In the genomic region with DNA sequence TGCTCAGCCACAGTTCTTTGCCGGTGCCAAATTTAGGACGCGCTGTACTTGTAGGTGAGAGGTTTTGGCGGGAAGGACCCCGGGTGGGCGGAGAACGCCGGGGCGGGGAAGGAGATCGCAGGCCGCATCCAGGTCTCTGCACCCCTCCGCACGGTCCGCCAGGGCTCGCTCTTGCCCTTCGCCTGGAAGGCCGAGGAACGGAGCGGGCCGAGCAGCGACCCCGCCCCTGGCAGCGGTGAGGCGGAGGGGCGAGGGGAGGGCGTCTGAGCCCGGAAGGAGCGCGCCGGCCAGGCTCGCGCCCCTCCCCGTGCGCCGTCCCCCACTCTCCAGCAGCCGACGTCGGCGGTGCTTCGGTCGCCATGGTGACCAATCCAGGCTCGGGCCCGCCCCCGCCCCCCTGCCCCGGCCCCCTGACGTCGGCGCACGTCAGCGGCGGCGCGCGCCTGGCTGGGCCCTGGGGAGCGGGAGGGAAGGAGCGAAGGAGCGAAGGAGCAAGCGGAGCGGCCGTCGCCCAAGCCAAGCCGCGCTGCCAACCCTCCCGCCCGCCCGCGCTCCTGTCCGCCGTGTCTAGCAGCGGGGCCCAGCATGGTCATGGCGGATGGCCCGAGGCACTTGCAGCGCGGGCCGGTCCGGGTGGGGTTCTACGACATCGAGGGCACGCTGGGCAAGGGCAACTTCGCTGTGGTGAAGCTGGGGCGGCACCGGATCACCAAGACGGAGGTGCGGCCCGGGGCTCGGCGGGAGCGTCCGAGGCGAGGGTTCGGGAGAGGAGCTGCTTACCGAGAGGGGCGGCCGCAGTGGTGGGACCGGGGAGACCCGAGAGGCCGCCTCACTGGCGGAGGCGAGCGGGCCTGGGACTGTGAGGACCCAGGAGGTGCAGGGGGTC, we compare ENCODE assay signal across 8 cellular contexts. TPM values are rescaled to one million over a fixed set of nuclear protein-coding genes. Genes with fewer than 3 reads are reported as not detected.
A peak's percentile ranks its signal among the peaks of the same experiment; 100 is the strongest.
DNase-seq lines count a peak whose midpoint lies in the region; ATAC-seq and TF ChIP-seq lines count a peak whose summit lies in the region.

A gene (plus strand): TSS at position 471 of the 886 bp plus-strand sequence. CDS start 115 bp downstream, at position 586.

- WGBS in GM23248 (ENCODE audit: low coverage in 1 of 2, low lambda C conversion rate in 2 of 2, missing lambda C conversion rate in 2 of 2), 2 experiments: 0 to 1% methylated on average over 50 to 63 of the region's 100 CpGs

- H3F3A ChIP-seq in GM23248 (ENCODE audit: insufficient read depth): peaks cover 27% of the 10 kb centered on the region

- H3K9me3 ChIP-seq in GM23248 (ENCODE audit: low read depth): no peaks in the 10 kb centered on the region
- no peaks in the 10 kb centered on the region for H3K9me3 ChIP-seq in Karpas-422 (ENCODE audit: low read length)

- peak within 1 kb of the TSS; percentile 84 for H3K4me3 ChIP-seq in GM23248
- peak within 1 kb of the TSS; percentile 64 for H3K4me3 ChIP-seq in Karpas-422 (ENCODE audit: low read length)

- H3K9ac ChIP-seq in GM23248 (peak within 1 kb of the TSS; percentile 94), Karpas-422 (ENCODE audit: low read length) (peak within 1 kb of the TSS; percentile 76)

- H4K20me1 ChIP-seq in GM23248 (ENCODE audit: insufficient read depth) (peaks cover 4% of the 10 kb centered on the region; the same call in 1 of the 2 replicates), Karpas-422 (ENCODE audit: insufficient read depth, low read depth, low read length) (peaks cover 16% of the 10 kb centered on the region)

- H3K27me3 Mint-ChIP-seq in activated T-helper 2 cell treated with anti-CD3 and anti-CD28 coated beads, Interferon-gamma antibody, Interleukin-2, Interleukin-4, amounts not matched to agents 10 μg/mL and 5 μg/mL and 100 μg/mL, durations not matched to agents 14 hours and 24 hours and 36 hours (ENCODE audit: low read depth): peaks cover 6% of the 10 kb centered on the region
- H3K27me3 Mint-ChIP-seq in natural killer cell (ENCODE audit: low read depth in 2 of 2): no peaks in the 10 kb centered on the region

- H3K27ac Mint-ChIP-seq in activated T-helper 2 cell treated with anti-CD3 and anti-CD28 coated beads, Interferon-gamma antibody, Interleukin-2, Interleukin-4, amounts not matched to agents 10 μg/mL and 5 μg/mL and 100 μg/mL, durations not matched to agents 14 hours and 24 hours and 36 hours: peak within 1 kb of the TSS; percentile 88
- H3K27ac Mint-ChIP-seq in natural killer cell: peak within 1 kb of the TSS; percentile 93 to 97

- H3K27me3 ChIP-seq in GM23248 (replicated peaks; ENCODE audit: insufficient read depth): no peaks in the 10 kb centered on the region
- no peaks in the 10 kb centered on the region for H3K27me3 ChIP-seq in Karpas-422 (ENCODE audit: low read length)

- peak within 1 kb of the TSS; percentile 97 for H2AFZ ChIP-seq in GM23248
- H2AFZ ChIP-seq in Karpas-422 (ENCODE audit: low read length): peak within 1 kb of the TSS; percentile 78

- H3K79me2 ChIP-seq in GM23248 (ENCODE audit: insufficient read depth): peaks cover 48% of the 10 kb centered on the region
- peaks cover 48% of the 10 kb centered on the region for H3K79me2 ChIP-seq in Karpas-422 (ENCODE audit: low read length)

- no peaks in the 10 kb centered on the region for H3K9me3 Mint-ChIP-seq in activated T-helper 2 cell treated with anti-CD3 and anti-CD28 coated beads, Interferon-gamma antibody, Interleukin-2, Interleukin-4, amounts not matched to agents 10 μg/mL and 5 μg/mL and 100 μg/mL, durations not matched to agents 14 hours and 24 hours and 36 hours
- H3K9me3 Mint-ChIP-seq in natural killer cell: no peaks in the 10 kb centered on the region

- H3K4me1 Mint-ChIP-seq in activated T-helper 2 cell treated with anti-CD3 and anti-CD28 coated beads, Interferon-gamma antibody, Interleukin-2, Interleukin-4, amounts not matched to agents 10 μg/mL and 5 μg/mL and 100 μg/mL, durations not matched to agents 14 hours and 24 hours and 36 hours (ENCODE audit: low read depth): peaks cover 31% of the 10 kb centered on the region
- H3K4me1 Mint-ChIP-seq in natural killer cell: peaks cover 24 to 30% of the 10 kb centered on the region in 2 donors

- H3K4me1 ChIP-seq in GM23248 (ENCODE audit: insufficient read depth) (peaks cover 44% of the 10 kb centered on the region), Karpas-422 (ENCODE audit: low read length) (peaks cover 54% of the 10 kb centered on the region)

- intact Hi-C loops in activated T-helper 2 cell treated with anti-CD3 and anti-CD28 coated beads, Interferon-gamma antibody, Interleukin-2, Interleukin-4, amounts not matched to agents 10 μg/mL and 5 μg/mL and 100 μg/mL, durations not matched to agents 14 hours and 24 hours and 36 hours (cut with micrococcal nuclease): loop anchor here (1.0 to 10.0 kb wide), 6 partner anchors 93 to 483 kb away; a partner anchor contains a TSS
- intact Hi-C loops in natural killer cell (cut with micrococcal nuclease): loop anchor here (2.0 kb wide), 1 partner anchor 165 kb away; a partner anchor contains a TSS

- H3K27ac ChIP-seq in GM23248 (peak within 1 kb of the TSS; percentile 84), Karpas-422 (ENCODE audit: low read length) (peak within 1 kb of the TSS; percentile 64)

- in situ Hi-C loops in GM23248 (cut with MboI): no loop called here

- peak; percentile 69 for TF ChIP-seq CTCF in natural killer cell (IDR thresholded peaks at IDR 0.05)

- peak; percentile 96 for DNase-seq in EH (ENCODE audit: low read depth)
- peak; percentile 98 for DNase-seq in GM23248
- peak; percentile 100 for DNase-seq in Karpas-422
- DNase-seq in RPMI7951 (ENCODE audit: low read depth): peak; percentile 95
- DNase-seq in activated T-helper 2 cell treated with anti-CD3 and anti-CD28 coated beads, Interferon-gamma antibody, Interleukin-2, Interleukin-4, amounts not matched to agents 10 μg/mL and 5 μg/mL and 100 μg/mL, durations not matched to agents 14 hours and 24 hours and 36 hours (ENCODE audit: low spot score): peak; percentile 86
- DNase-seq in fibroblast of peridontal ligament (ENCODE audit: extremely low read depth): peak; percentile 90
- peak; percentile 87 for DNase-seq in natural killer cell
- peak; percentile 89 for DNase-seq in stimulated activated naive CD4-positive, alpha-beta T cell treated with Interleukin-2 at 50 U/mL for 16 hours (lab: John Stamatoyannopoulos, UW)

- peak; percentile 86 to 95 (median 90) for ATAC-seq in natural killer cell

- no peaks in the 10 kb centered on the region for H3K36me3 Mint-ChIP-seq in activated T-helper 2 cell treated with anti-CD3 and anti-CD28 coated beads, Interferon-gamma antibody, Interleukin-2, Interleukin-4, amounts not matched to agents 10 μg/mL and 5 μg/mL and 100 μg/mL, durations not matched to agents 14 hours and 24 hours and 36 hours (ENCODE audit: low read depth)
- no peaks in the 10 kb centered on the region for H3K36me3 Mint-ChIP-seq in natural killer cell

- peak within 1 kb of the TSS; percentile 96 for H3K4me3 Mint-ChIP-seq in activated T-helper 2 cell treated with anti-CD3 and anti-CD28 coated beads, Interferon-gamma antibody, Interleukin-2, Interleukin-4, amounts not matched to agents 10 μg/mL and 5 μg/mL and 100 μg/mL, durations not matched to agents 14 hours and 24 hours and 36 hours (ENCODE audit: low read depth)
- H3K4me3 Mint-ChIP-seq in natural killer cell: peak within 1 kb of the TSS; percentile 97

- H3K4me2 ChIP-seq in GM23248 (ENCODE audit: unreplicated experiment): peak within 1 kb of the TSS; percentile 96
- H3K4me2 ChIP-seq in Karpas-422 (ENCODE audit: low read depth, low read length, poor library complexity, severe bottlenecking): peak within 1 kb of the TSS; percentile 70

- H3K9me2 ChIP-seq in GM23248 (ENCODE audit: insufficient read depth) (no peaks in the 10 kb centered on the region), Karpas-422 (replicated peaks; ENCODE audit: insufficient read depth, low read length) (no peaks in the 10 kb centered on the region)

- H3K36me3 ChIP-seq in GM23248 (ENCODE audit: low read depth) (no peaks in the 10 kb centered on the region), Karpas-422 (ENCODE audit: insufficient read depth, low read length) (peaks cover 4% of the 10 kb centered on the region; the same call in 1 of the 2 replicates)

RNA-seq across cellular contexts. Expression of the gene that starts here (rescaled TPM):
- 14.7 and 14.8 TPM in 2 replicates for total RNA-seq in GM23248 (2014; rRNA removed; shearing (Covaris generic))
- polyA plus RNA-seq in GM23248 (2016; fragmentation: Nextera tagmentation; extraction: Ambion mirVana): 5.9 and 6.2 TPM in 2 replicates
- total RNA-seq in Karpas-422 (2014; rRNA removed; shearing (Covaris generic); ENCODE audit: low replicate concordance): 56.3 and 64.8 TPM in 2 replicates
- 17.1 and 17.3 TPM in 2 replicates for total RNA-seq in RPMI7951 (2014; rRNA removed; shearing (Covaris generic))
- total RNA-seq in activated T-helper 2 cell treated with anti-CD3 and anti-CD28 coated beads, Interferon-gamma antibody, Interleukin-2, Interleukin-4, amounts not matched to agents 10 μg/mL and 5 μg/mL and 100 μg/mL, durations not matched to agents 14 hours and 24 hours and 36 hours: 9.9 TPM in 2 replicates
- 10 to 100 TPM in 1 of 3 donors, 1 to 10 TPM in 2; 7.1 to 14.3 (median 8.4) TPM for total RNA-seq in natural killer cell

Comparison
In these comparisons a context has a peak if more than half of its experiments do, and no peak if none do; other contexts are left out.
1. Peak in every context shown above with its lines: DNase-seq, ATAC-seq, H3K4me3 ChIP-seq and H3K27ac ChIP-seq.